Comparison of ENCODE assay signal across 17 cellular contexts in the genomic region with DNA sequence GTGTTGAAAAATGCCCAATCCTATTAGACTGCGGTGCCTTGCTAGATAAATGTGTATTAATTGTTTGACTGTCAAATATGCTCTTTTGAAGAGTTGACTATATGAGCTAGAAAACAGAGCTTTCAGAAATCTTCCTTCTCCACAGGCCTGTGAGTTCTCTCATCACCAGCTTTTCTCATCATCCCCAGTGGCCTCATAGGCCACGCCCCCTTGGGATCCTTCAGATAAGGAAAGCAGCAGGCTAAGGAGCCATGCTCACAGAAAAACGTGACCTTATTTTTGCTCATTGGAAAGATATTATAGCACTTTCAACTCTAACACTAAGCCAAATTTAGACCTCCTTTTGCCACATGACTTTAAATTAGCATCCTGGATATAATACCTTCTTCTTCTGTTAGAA.
DNase-seq lines count a peak whose midpoint lies in the region; ATAC-seq and TF ChIP-seq lines count a peak whose summit lies in the region.
"Had no signal": no experiment of that assay in that cellular context is flagged by ENCODE, and none has a peak within 500 bp of the region (broad histone marks: within the 10 kb centered on the region; RNA-seq: fewer than 3 reads in every experiment).

No MANE protein-coding gene starts in this region.

- no peak for TF ChIP-seq POLR2A in lower leg skin (IDR thresholded peaks at IDR 0.05)

- 61 to 69% methylated on average over 3 of the region's 3 CpGs for WGBS in lower leg skin, 2 donors

- H3K9me3 Mint-ChIP-seq in GM23338, result no peaks in the 10 kb centered on the region
- H3K9me3 Mint-ChIP-seq in WTC11, result no peaks in the 10 kb centered on the region

- no peak overlapping the region for H2AFZ ChIP-seq in GM23338

- H3K36me3 ChIP-seq in A673 (ENCODE audit: insufficient read depth, low read length, poor library complexity, severe bottlenecking) (no peaks in the 10 kb centered on the region), GM23338 (ENCODE audit: insufficient read depth) (no peaks in the 10 kb centered on the region)
- H3K36me3 ChIP-seq: Peyer's patch had no signal

- H3K79me2 ChIP-seq in GM23338 (replicated peaks; ENCODE audit: insufficient read depth), result no peaks in the 10 kb centered on the region

- intact Hi-C loops in A673 (cut with micrococcal nuclease; ENCODE audit: unreplicated experiment), result no loop called here
- intact Hi-C loops in lower leg skin (cut with DNase I; ENCODE audit: low total_unique reads), result no loop called here

- H3K4me1 Mint-ChIP-seq in GM23338 (no peaks in the 10 kb centered on the region), WTC11 (peaks cover 7% of the 10 kb centered on the region)
- H3K4me1 Mint-ChIP-seq: B cell had no signal

- CTCF ChIA-PET in A673 (lab: Charles Lee), result no interaction called here
- CTCF ChIA-PET in WTC11 (lab: Charles Lee), result no interaction called here

- TF ChIP-seq CTCF in A673 (conservative IDR thresholded peaks at IDR 0.05; ENCODE audit: low read depth, low read length) (no peak), GM23338 (conservative IDR thresholded peaks at IDR 0.05; ENCODE audit: low read depth in 2 of 2) (no peak), WTC11 (IDR thresholded peaks at IDR 0.05) (no peak), lower leg skin (IDR thresholded peaks at IDR 0.05) (no peak)

- H3K4me1 ChIP-seq in A673 (ENCODE audit: insufficient read depth, low read length, poor library complexity, severe bottlenecking), result no peaks in the 10 kb centered on the region
- no peaks in the 10 kb centered on the region for H3K4me1 ChIP-seq in GM23338 (ENCODE audit: insufficient read depth)
- H3K4me1 ChIP-seq: Caco-2, Peyer's patch had no signal

- no peaks in the 10 kb centered on the region; the same call in 1 of the 2 replicates for H3K9me2 ChIP-seq in GM23338 (ENCODE audit: insufficient read depth)

- ATAC-seq in GM23338, result no peak; the same call in 2 of the 3 replicates
- ATAC-seq in WTC11, result peak; percentile 60; the same call in 1 of the 2 replicates

- POLR2A ChIA-PET in A673 (lab: Charles Lee; ENCODE audit: low non-redundant PET) (no interaction called here), WTC11 (lab: Charles Lee) (no interaction called here)

- no TSS peak for BruUV-seq in A673 (replicated peaks; lab: Mats Ljungman, UMichigan)

- no peaks in the 10 kb centered on the region for H3F3A ChIP-seq in GM23338 (replicated peaks; ENCODE audit: low read depth)

- H3K27ac ChIP-seq in A673 (ENCODE audit: low read depth, low read length, poor library complexity, severe bottlenecking) (no peak overlapping the region), GM23338 (ENCODE audit: low read depth) (no peak overlapping the region)
- H3K27ac ChIP-seq: Peyer's patch had no signal

- no peaks in the 10 kb centered on the region for H3K36me3 Mint-ChIP-seq in GM23338 (ENCODE audit: low read depth)
- H3K36me3 Mint-ChIP-seq in WTC11, result no peaks in the 10 kb centered on the region

- H3K4me3 ChIP-seq in A673 (ENCODE audit: low read depth, low read length, poor library complexity, severe bottlenecking) (no peak overlapping the region), GM23338 (no peak overlapping the region), lower leg skin (ENCODE audit: low read depth, poor library complexity, severe bottlenecking) (peak overlapping the region; percentile 10)
- H3K4me3 ChIP-seq: Peyer's patch had no signal

- no peaks in the 10 kb centered on the region for H4K20me1 ChIP-seq in GM23338 (replicated peaks; ENCODE audit: insufficient read depth)

- no peaks in the 10 kb centered on the region for H3K27me3 ChIP-seq in A673 (replicated peaks; ENCODE audit: insufficient read depth, low read depth, low read length, poor library complexity)
- H3K27me3 ChIP-seq in GM23338 (ENCODE audit: insufficient read depth), result no peaks in the 10 kb centered on the region
- H3K27me3 ChIP-seq: Peyer's patch had no signal

- H3K27ac Mint-ChIP-seq in GM23338 (no peak overlapping the region), WTC11 (no peak overlapping the region)
- H3K27ac Mint-ChIP-seq: B cell had no signal

- no peaks in the 10 kb centered on the region for H3K27me3 Mint-ChIP-seq in GM23338 (ENCODE audit: insufficient read depth, low read depth, poor library complexity)
- H3K27me3 Mint-ChIP-seq in WTC11 (ENCODE audit: low read depth), result no peaks in the 10 kb centered on the region
- H3K27me3 Mint-ChIP-seq: B cell had no signal

- no peak overlapping the region for H3K4me2 ChIP-seq in GM23338

- DNase-seq in A673 (ENCODE audit: low spot score) (peak; percentile 22), GM23338 (ENCODE audit: low spot score) (peak; percentile 38), WTC11 (ENCODE audit: low spot score) (peak; percentile 14), lower leg skin (ENCODE audit: low spot score in 2 of 2) (no peak), NAMALWA (ENCODE audit: low spot score) (no peak), NCI-H146 (lab: John Stamatoyannopoulos, UW) (no peak), COR-L47 (lab: John Stamatoyannopoulos, UW) (no peak)
- DNase-seq: Caco-2; GF-D8; GOT3; Karpas-422; MV-4-11; NCI-H187; NK-92 treated with Interleukin-12 subunit alpha and Interleukin-12 subunit beta, amount 100 ng/mL, for 24 hours; Peyer's patch; T-helper 1 cell had no signal

- H3K4me3 Mint-ChIP-seq in GM23338 (no peak overlapping the region), WTC11 (no peak overlapping the region)
- H3K4me3 Mint-ChIP-seq: B cell had no signal

- no peaks in the 10 kb centered on the region for H3K9me3 ChIP-seq in A673 (ENCODE audit: low read depth, low read length, poor library complexity, severe bottlenecking)
- H3K9me3 ChIP-seq: Caco-2, Peyer's patch had no signal

TF ChIP-seq in GM23338, 12 proteins besides CTCF, POLR2A, EP300 and RAD21 (continues in another document):
- TF ChIP-seq STAT1 (IDR thresholded peaks at IDR 0.05; ENCODE audit: unreplicated experiment), result no peak
- TF ChIP-seq NANOG (IDR thresholded peaks at IDR 0.05; ENCODE audit: borderline replicate concordance), result no peak
- TF ChIP-seq, protein P1, sequence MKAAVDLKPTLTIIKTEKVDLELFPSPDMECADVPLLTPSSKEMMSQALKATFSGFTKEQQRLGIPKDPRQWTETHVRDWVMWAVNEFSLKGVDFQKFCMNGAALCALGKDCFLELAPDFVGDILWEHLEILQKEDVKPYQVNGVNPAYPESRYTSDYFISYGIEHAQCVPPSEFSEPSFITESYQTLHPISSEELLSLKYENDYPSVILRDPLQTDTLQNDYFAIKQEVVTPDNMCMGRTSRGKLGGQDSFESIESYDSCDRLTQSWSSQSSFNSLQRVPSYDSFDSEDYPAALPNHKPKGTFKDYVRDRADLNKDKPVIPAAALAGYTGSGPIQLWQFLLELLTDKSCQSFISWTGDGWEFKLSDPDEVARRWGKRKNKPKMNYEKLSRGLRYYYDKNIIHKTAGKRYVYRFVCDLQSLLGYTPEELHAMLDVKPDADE (IDR thresholded peaks at IDR 0.05), result no peak

TF ChIP-seq in WTC11, 78 proteins besides CTCF, POLR2A, EP300 and RAD21 (continues in another document):
- TF ChIP-seq ZNF121 (CRISPR knock-in tag; IDR thresholded peaks at IDR 0.05) (no peak), NFE2L1 (CRISPR knock-in tag; IDR thresholded peaks at IDR 0.05) (no peak), KAT7 (CRISPR knock-in tag; IDR thresholded peaks at IDR 0.05; ENCODE audit: borderline replicate concordance) (no peak), SMAD4 (CRISPR knock-in tag; IDR thresholded peaks at IDR 0.05) (no peak), TEAD4 (CRISPR knock-in tag; IDR thresholded peaks at IDR 0.05) (no peak)
- TF ChIP-seq, protein P2, sequence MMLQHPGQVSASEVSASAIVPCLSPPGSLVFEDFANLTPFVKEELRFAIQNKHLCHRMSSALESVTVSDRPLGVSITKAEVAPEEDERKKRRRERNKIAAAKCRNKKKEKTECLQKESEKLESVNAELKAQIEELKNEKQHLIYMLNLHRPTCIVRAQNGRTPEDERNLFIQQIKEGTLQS (CRISPR knock-in tag; conservative IDR thresholded peaks at IDR 0.05), result no peak
- TF ChIP-seq, protein P3, sequence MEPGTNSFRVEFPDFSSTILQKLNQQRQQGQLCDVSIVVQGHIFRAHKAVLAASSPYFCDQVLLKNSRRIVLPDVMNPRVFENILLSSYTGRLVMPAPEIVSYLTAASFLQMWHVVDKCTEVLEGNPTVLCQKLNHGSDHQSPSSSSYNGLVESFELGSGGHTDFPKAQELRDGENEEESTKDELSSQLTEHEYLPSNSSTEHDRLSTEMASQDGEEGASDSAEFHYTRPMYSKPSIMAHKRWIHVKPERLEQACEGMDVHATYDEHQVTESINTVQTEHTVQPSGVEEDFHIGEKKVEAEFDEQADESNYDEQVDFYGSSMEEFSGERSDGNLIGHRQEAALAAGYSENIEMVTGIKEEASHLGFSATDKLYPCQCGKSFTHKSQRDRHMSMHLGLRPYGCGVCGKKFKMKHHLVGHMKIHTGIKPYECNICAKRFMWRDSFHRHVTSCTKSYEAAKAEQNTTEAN (CRISPR knock-in tag; IDR thresholded peaks at IDR 0.05), result no peak
- TF ChIP-seq, protein P4, sequence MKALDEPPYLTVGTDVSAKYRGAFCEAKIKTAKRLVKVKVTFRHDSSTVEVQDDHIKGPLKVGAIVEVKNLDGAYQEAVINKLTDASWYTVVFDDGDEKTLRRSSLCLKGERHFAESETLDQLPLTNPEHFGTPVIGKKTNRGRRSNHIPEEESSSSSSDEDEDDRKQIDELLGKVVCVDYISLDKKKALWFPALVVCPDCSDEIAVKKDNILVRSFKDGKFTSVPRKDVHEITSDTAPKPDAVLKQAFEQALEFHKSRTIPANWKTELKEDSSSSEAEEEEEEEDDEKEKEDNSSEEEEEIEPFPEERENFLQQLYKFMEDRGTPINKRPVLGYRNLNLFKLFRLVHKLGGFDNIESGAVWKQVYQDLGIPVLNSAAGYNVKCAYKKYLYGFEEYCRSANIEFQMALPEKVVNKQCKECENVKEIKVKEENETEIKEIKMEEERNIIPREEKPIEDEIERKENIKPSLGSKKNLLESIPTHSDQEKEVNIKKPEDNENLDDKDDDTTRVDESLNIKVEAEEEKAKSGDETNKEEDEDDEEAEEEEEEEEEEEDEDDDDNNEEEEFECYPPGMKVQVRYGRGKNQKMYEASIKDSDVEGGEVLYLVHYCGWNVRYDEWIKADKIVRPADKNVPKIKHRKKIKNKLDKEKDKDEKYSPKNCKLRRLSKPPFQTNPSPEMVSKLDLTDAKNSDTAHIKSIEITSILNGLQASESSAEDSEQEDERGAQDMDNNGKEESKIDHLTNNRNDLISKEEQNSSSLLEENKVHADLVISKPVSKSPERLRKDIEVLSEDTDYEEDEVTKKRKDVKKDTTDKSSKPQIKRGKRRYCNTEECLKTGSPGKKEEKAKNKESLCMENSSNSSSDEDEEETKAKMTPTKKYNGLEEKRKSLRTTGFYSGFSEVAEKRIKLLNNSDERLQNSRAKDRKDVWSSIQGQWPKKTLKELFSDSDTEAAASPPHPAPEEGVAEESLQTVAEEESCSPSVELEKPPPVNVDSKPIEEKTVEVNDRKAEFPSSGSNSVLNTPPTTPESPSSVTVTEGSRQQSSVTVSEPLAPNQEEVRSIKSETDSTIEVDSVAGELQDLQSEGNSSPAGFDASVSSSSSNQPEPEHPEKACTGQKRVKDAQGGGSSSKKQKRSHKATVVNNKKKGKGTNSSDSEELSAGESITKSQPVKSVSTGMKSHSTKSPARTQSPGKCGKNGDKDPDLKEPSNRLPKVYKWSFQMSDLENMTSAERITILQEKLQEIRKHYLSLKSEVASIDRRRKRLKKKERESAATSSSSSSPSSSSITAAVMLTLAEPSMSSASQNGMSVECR (CRISPR knock-in tag; IDR thresholded peaks at IDR 0.05; ENCODE audit: borderline replicate concordance), result no peak

Comparison
In these comparisons a context has a peak if more than half of its experiments do, and no peak if none do; other contexts are left out.
1. DNase-seq: peak in A673 (single experiment), GM23338 (single experiment) and WTC11 (single experiment); none in lower leg skin (0 of 2), NAMALWA (single experiment), NCI-H146 (single experiment) and COR-L47 (single experiment).